ENCODE assay signal across 34 cellular contexts in the genomic region with DNA sequence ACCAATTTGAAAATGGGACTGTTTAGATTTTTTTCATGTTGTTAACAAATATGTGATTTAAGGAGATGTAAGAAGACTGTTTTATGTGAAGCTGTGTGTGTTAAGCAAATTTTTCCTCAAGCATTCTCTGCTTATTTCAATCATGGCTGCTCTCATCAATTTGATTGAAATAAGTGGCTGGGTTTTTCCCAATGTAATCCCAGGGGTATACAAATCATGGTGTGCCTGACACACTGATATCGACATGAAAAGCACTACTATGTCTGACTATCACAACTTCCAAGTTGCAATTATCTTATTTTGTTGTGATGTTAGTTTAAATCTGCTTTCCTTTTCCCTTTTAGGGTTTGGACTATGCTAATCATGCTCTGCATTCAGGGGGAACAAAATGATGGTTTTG.
"Had no signal": no experiment of that assay in that cellular context is flagged by ENCODE, and none has a peak within 500 bp of the region (broad histone marks: within the 10 kb centered on the region; RNA-seq: fewer than 3 reads in every experiment).

No MANE protein-coding gene starts in this region.

- H3K9ac ChIP-seq: KMS-11 had no signal

- H3K27ac ChIP-seq: KMS-11 had no signal

- DNase-seq: Karpas-422, Kasumi-1, MG63, MM.1S, MV-4-11, NCI-H1048, NCI-H1092, NCI-H1092 treated with DMSO at 0.1 percent for 48 hours, NCI-H1105, NCI-H1105 treated with DMSO at 0.1 percent for 48 hours, NCI-H1417, NCI-H1417 treated with DMSO at 0.1 percent for 48 hours, NCI-H1436, NCI-H1436 treated with DMSO at 0.1 percent for 48 hours, NCI-H146, NCI-H1694, NCI-H1694 treated with DMSO at 0.1 percent for 48 hours, NCI-H187, NCI-H187 treated with DMSO at 0.1 percent for 48 hours, NCI-H1930, NCI-H2029, NCI-H2029 treated with DMSO at 0.1 percent for 48 hours, NCI-H2081, NCI-H2081 treated with DMSO at 0.1 percent for 48 hours, NCI-H2107, NCI-H2171, NCI-H2171 treated with DMSO at 0.1 percent for 48 hours, NCI-H2227 treated with DMSO at 0.1 percent for 48 hours, NCI-H226, NCI-H345, NCI-H446, NCI-H446 treated with DMSO at 0.1 percent for 48 hours, NCI-H510A had no signal

- H3K4me2 ChIP-seq: KMS-11 had no signal

- H3K36me3 ChIP-seq: MG63 had no signal

- H3K9me3 ChIP-seq: MG63 had no signal

- H3K4me3 ChIP-seq: MG63 had no signal
